Comparison of ENCODE assay signal across 8 cellular contexts in genomic region chr12:130936566-130936965, GRCh38. TPM values are rescaled to one million over a fixed set of nuclear protein-coding genes. Genes with fewer than 3 reads are reported as not detected.
"Had no signal": no experiment of that assay in that cellular context is flagged by ENCODE, and none has a peak within 500 bp of the region (broad histone marks: within the 10 kb centered on the region; RNA-seq: fewer than 3 reads in every experiment).

No MANE protein-coding gene starts in this region.

- H3K4me3 ChIP-seq: GM23338, K562 had no signal

- H3K4me2 ChIP-seq: GM23338 had no signal

- H3K27ac ChIP-seq: HL-60 had no signal

- ATAC-seq: GM23338, K562 had no signal

- H3K27ac Mint-ChIP-seq: GM23338, H9 had no signal

- H3K4me3 Mint-ChIP-seq: GM23338, H9 had no signal

- DNase-seq: H9, HCEC 1CT, IMR-90, KG1 had no signal

- H2AFZ ChIP-seq: GM23338 had no signal

RNA-seq across cellular contexts. Expression of gene ADGRD1, which starts 17.1 kb away (rescaled TPM):
- total RNA-seq: HT1080, IMR-90 had no signal
